1 cellular context compared by ENCODE assay signal in genomic region chr2:196718796-196719564, GRCh38.
TF ChIP-seq lines count a peak whose summit lies in the region.

No MANE protein-coding gene starts in this region.

TF ChIP-seq in K562, 482 proteins besides CTCF, POLR2A, EP300 and RAD21 (continued from another document and continues in another):
- TF ChIP-seq, protein P1, sequence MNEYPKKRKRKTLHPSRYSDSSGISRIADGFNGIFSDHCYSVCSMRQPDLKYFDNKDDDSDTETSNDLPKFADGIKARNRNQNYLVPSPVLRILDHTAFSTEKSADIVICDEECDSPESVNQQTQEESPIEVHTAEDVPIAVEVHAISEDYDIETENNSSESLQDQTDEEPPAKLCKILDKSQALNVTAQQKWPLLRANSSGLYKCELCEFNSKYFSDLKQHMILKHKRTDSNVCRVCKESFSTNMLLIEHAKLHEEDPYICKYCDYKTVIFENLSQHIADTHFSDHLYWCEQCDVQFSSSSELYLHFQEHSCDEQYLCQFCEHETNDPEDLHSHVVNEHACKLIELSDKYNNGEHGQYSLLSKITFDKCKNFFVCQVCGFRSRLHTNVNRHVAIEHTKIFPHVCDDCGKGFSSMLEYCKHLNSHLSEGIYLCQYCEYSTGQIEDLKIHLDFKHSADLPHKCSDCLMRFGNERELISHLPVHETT (CRISPR knock-in tag; conservative IDR thresholded peaks at IDR 0.05 in 1 of 2, IDR thresholded peaks at IDR 0.05 in 1 of 2): no peak
- TF ChIP-seq, protein P2, sequence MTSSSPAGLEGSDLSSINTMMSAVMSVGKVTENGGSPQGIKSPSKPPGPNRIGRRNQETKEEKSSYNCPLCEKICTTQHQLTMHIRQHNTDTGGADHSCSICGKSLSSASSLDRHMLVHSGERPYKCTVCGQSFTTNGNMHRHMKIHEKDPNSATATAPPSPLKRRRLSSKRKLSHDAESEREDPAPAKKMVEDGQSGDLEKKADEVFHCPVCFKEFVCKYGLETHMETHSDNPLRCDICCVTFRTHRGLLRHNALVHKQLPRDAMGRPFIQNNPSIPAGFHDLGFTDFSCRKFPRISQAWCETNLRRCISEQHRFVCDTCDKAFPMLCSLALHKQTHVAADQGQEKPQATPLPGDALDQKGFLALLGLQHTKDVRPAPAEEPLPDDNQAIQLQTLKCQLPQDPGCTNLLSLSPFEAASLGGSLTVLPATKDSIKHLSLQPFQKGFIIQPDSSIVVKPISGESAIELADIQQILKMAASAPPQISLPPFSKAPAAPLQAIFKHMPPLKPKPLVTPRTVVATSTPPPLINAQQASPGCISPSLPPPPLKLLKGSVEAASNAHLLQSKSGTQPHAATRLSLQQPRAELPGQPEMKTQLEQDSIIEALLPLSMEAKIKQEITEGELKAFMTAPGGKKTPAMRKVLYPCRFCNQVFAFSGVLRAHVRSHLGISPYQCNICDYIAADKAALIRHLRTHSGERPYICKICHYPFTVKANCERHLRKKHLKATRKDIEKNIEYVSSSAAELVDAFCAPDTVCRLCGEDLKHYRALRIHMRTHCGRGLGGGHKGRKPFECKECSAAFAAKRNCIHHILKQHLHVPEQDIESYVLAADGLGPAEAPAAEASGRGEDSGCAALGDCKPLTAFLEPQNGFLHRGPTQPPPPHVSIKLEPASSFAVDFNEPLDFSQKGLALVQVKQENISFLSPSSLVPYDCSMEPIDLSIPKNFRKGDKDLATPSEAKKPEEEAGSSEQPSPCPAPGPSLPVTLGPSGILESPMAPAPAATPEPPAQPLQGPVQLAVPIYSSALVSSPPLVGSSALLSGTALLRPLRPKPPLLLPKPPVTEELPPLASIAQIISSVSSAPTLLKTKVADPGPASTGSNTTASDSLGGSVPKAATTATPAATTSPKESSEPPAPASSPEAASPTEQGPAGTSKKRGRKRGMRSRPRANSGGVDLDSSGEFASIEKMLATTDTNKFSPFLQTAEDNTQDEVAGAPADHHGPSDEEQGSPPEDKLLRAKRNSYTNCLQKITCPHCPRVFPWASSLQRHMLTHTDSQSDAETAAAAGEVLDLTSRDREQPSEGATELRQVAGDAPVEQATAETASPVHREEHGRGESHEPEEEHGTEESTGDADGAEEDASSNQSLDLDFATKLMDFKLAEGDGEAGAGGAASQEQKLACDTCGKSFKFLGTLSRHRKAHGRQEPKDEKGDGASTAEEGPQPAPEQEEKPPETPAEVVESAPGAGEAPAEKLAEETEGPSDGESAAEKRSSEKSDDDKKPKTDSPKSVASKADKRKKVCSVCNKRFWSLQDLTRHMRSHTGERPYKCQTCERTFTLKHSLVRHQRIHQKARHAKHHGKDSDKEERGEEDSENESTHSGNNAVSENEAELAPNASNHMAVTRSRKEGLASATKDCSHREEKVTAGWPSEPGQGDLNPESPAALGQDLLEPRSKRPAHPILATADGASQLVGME (CRISPR knock-in tag; IDR thresholded peaks at IDR 0.05): no peak
- no peak for TF ChIP-seq PTRF (tag; IDR thresholded peaks at IDR 0.05)
- TF ChIP-seq XRCC5 (IDR thresholded peaks at IDR 0.05; ENCODE audit: low read depth, low read length): no peak
- no peak for TF ChIP-seq COPS2 (conservative IDR thresholded peaks at IDR 0.05)
- TF ChIP-seq HEY1 (CRISPR knock-in tag; IDR thresholded peaks at IDR 0.05; ENCODE audit: borderline replicate concordance): no peak
- TF ChIP-seq ZNF551 (CRISPR knock-in tag; IDR thresholded peaks at IDR 0.05): no peak
- no peak for TF ChIP-seq RBM25 (IDR thresholded peaks at IDR 0.05; ENCODE audit: low read depth, low read length, severe bottlenecking)
- TF ChIP-seq, protein P3, sequence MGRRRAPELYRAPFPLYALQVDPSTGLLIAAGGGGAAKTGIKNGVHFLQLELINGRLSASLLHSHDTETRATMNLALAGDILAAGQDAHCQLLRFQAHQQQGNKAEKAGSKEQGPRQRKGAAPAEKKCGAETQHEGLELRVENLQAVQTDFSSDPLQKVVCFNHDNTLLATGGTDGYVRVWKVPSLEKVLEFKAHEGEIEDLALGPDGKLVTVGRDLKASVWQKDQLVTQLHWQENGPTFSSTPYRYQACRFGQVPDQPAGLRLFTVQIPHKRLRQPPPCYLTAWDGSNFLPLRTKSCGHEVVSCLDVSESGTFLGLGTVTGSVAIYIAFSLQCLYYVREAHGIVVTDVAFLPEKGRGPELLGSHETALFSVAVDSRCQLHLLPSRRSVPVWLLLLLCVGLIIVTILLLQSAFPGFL (CRISPR knock-in tag; IDR thresholded peaks at IDR 0.05): no peak
- no peak for TF ChIP-seq FOXM1 (IDR thresholded peaks at IDR 0.05; ENCODE audit: low read depth)
- no peak for TF ChIP-seq FOXM1 (CRISPR knock-in tag; IDR thresholded peaks at IDR 0.05; ENCODE audit: low read depth)
- no peak for TF ChIP-seq ZKSCAN1 (IDR thresholded peaks at IDR 0.05; ENCODE audit: low read depth, low read length)
- TF ChIP-seq ZNF644 (tag; IDR thresholded peaks at IDR 0.05; ENCODE audit: low read depth): no peak
- TF ChIP-seq ZKSCAN3 (CRISPR knock-in tag; IDR thresholded peaks at IDR 0.05): no peak
- no peak for TF ChIP-seq ZMIZ1 (IDR thresholded peaks at IDR 0.05; ENCODE audit: low read depth in 2 of 2, low read length in 2 of 2)
- peak; percentile 10 to 19; a peak in 1 of 4 replicates for TF ChIP-seq NRF1 (conservative IDR thresholded peaks at IDR 0.05 in 1 of 2, IDR thresholded peaks at IDR 0.05 in 1 of 2)
- 0 out of 2 replicates have a peak, but pooled peaks have one; percentile 34 for TF ChIP-seq ATF7 (IDR thresholded peaks at IDR 0.05)
- no peak for TF ChIP-seq ZBTB9 (CRISPR knock-in tag; IDR thresholded peaks at IDR 0.05)
- no peak for TF ChIP-seq NR2C2 (CRISPR knock-in tag; IDR thresholded peaks at IDR 0.05)
- TF ChIP-seq NR2C2 (tag; IDR thresholded peaks at IDR 0.05): peak; percentile 52; the same call in 1 of the 2 replicates
- no peak for TF ChIP-seq ZNF589 (CRISPR knock-in tag; IDR thresholded peaks at IDR 0.05; ENCODE audit: low read depth)
- no peak for TF ChIP-seq MYC (IDR thresholded peaks at IDR 0.05; ENCODE audit: low read depth, low read length)
- no peak for TF ChIP-seq MYC (CRISPR knock-in tag; IDR thresholded peaks at IDR 0.05; ENCODE audit: borderline replicate concordance, low read depth)
- TF ChIP-seq ZNF316 (IDR thresholded peaks at IDR 0.05): peak; percentile 98
- no peak for TF ChIP-seq GATAD2B (IDR thresholded peaks at IDR 0.05; ENCODE audit: borderline replicate concordance)
- no peak for TF ChIP-seq TEAD1 (CRISPR knock-in tag; IDR thresholded peaks at IDR 0.05)
- TF ChIP-seq RFX1 (IDR thresholded peaks at IDR 0.05): no peak
- no peak for TF ChIP-seq PHTF2 (CRISPR knock-in tag; IDR thresholded peaks at IDR 0.05)
- TF ChIP-seq DACH1 (IDR thresholded peaks at IDR 0.05; ENCODE audit: partially characterized antibody): peak; percentile 39
- no peak for TF ChIP-seq TCF3 (CRISPR knock-in tag; IDR thresholded peaks at IDR 0.05)
- no peak for TF ChIP-seq MXD1 (CRISPR knock-in tag; IDR thresholded peaks at IDR 0.05; ENCODE audit: borderline replicate concordance, poor library complexity, severe bottlenecking)
- no peak for TF ChIP-seq MTF1 (CRISPR knock-in tag; IDR thresholded peaks at IDR 0.05; ENCODE audit: borderline replicate concordance)
- TF ChIP-seq SREBF2 (CRISPR knock-in tag; IDR thresholded peaks at IDR 0.05): no peak
- TF ChIP-seq KDM4B (IDR thresholded peaks at IDR 0.05; ENCODE audit: borderline replicate concordance in 2 of 2, low read depth in 1 of 2): no peak
- no peak for TF ChIP-seq PATZ1 (CRISPR knock-in tag; IDR thresholded peaks at IDR 0.05; ENCODE audit: borderline replicate concordance)
- no peak for TF ChIP-seq GTF3C2 (IDR thresholded peaks at IDR 0.05; ENCODE audit: borderline replicate concordance, extremely low read depth, insufficient read length)
- no peak for TF ChIP-seq E2F3 (CRISPR knock-in tag; IDR thresholded peaks at IDR 0.05)
- TF ChIP-seq AFF1 (IDR thresholded peaks at IDR 0.05; ENCODE audit: low read depth in 1 of 2, partially characterized antibody in 2 of 2): no peak
